ENCODE assay signal across 18 cellular contexts in genomic region chr7:36852931-36853330, GRCh38.
DNase-seq lines count a peak whose midpoint lies in the region; ATAC-seq lines count a peak whose summit lies in the region.
"Had no signal": no experiment of that assay in that cellular context is flagged by ENCODE, and none has a peak within 500 bp of the region (broad histone marks: within the 10 kb centered on the region; RNA-seq: fewer than 3 reads in every experiment).

No MANE protein-coding gene starts in this region.

- peaks cover 10% of the 10 kb centered on the region for H3K9me3 Mint-ChIP-seq in activated naive CD4-positive, alpha-beta T cell treated with anti-CD3 and anti-CD28 coated beads, Interleukin-2, amount 50 U/mL, for 24 hours
- H3K9me3 Mint-ChIP-seq in central memory CD8-positive, alpha-beta T cell: peaks cover 4% of the 10 kb centered on the region
- H3K9me3 Mint-ChIP-seq in stimulated activated effector memory CD8-positive, alpha-beta T cell treated with anti-CD3 and anti-CD28 coated beads, Interleukin-12 subunit alpha, Interleukin-12 subunit beta, amount 100 ng/mL, for 72 hours: peaks cover 8% of the 10 kb centered on the region
- H3K9me3 Mint-ChIP-seq in stimulated activated memory B cell treated with anti-CD40 and anti-IgM and Interleukin-4, amounts not matched to agents 10 μg/mL and 1 μg/mL and 100 μg/mL, for 72 hours: peaks cover 20% of the 10 kb centered on the region

- H3K27ac Mint-ChIP-seq in activated naive CD4-positive, alpha-beta T cell treated with anti-CD3 and anti-CD28 coated beads, Interleukin-2, amount 50 U/mL, for 24 hours: peak overlapping the region; percentile 63
- H3K27ac Mint-ChIP-seq in central memory CD8-positive, alpha-beta T cell (ENCODE audit: low read depth): peak overlapping the region; percentile 48
- peak overlapping the region; percentile 80 for H3K27ac Mint-ChIP-seq in stimulated activated effector memory CD8-positive, alpha-beta T cell treated with anti-CD3 and anti-CD28 coated beads, Interleukin-12 subunit alpha, Interleukin-12 subunit beta, amount 100 ng/mL, for 72 hours
- H3K27ac Mint-ChIP-seq in stimulated activated memory B cell treated with anti-CD40 and anti-IgM and Interleukin-4, amounts not matched to agents 10 μg/mL and 1 μg/mL and 100 μg/mL, for 72 hours: no peak overlapping the region

- H3K36me3 Mint-ChIP-seq in activated naive CD4-positive, alpha-beta T cell treated with anti-CD3 and anti-CD28 coated beads, Interleukin-2, amount 50 U/mL, for 24 hours: peaks cover 48% of the 10 kb centered on the region
- H3K36me3 Mint-ChIP-seq in central memory CD8-positive, alpha-beta T cell (ENCODE audit: insufficient read depth): peaks cover 15% of the 10 kb centered on the region
- peaks cover 11% of the 10 kb centered on the region for H3K36me3 Mint-ChIP-seq in stimulated activated effector memory CD8-positive, alpha-beta T cell treated with anti-CD3 and anti-CD28 coated beads, Interleukin-12 subunit alpha, Interleukin-12 subunit beta, amount 100 ng/mL, for 72 hours
- H3K36me3 Mint-ChIP-seq in stimulated activated memory B cell treated with anti-CD40 and anti-IgM and Interleukin-4, amounts not matched to agents 10 μg/mL and 1 μg/mL and 100 μg/mL, for 72 hours: peaks cover 62% of the 10 kb centered on the region

- ATAC-seq in central memory CD8-positive, alpha-beta T cell (replicated peaks; ENCODE audit: extremely low read depth, poor library complexity, severe bottlenecking): no peak
- ATAC-seq in stimulated activated effector memory CD8-positive, alpha-beta T cell treated with anti-CD3 and anti-CD28 coated beads, Interleukin-12 subunit alpha, Interleukin-12 subunit beta, amount 100 ng/mL, for 72 hours: no peak
- ATAC-seq in stimulated activated memory B cell treated with anti-CD40 and anti-IgM and Interleukin-4, amounts not matched to agents 10 μg/mL and 1 μg/mL and 100 μg/mL, for 72 hours: no peak
- ATAC-seq in GM21381 (IDR thresholded peaks at IDR 0.05; ENCODE audit: unreplicated experiment): no peak
- ATAC-seq: Panc1, SK-N-SH treated with all-trans-retinoic acid at 6 μM for 48 hours had no signal

- DNase-seq in activated naive CD4-positive, alpha-beta T cell treated with anti-CD3 and anti-CD28 coated beads, Interleukin-2, amount 50 U/mL, for 16 hours: no peak
- DNase-seq in DMS 273 treated with DMSO at 0.1 percent for 48 hours (lab: John Stamatoyannopoulos, UW): peak; percentile 71
- DNase-seq in central memory CD8-positive, alpha-beta T cell (ENCODE audit: low spot score in 2 of 2): no peak
- no peak for DNase-seq in stimulated activated effector memory CD8-positive, alpha-beta T cell treated with anti-CD3 and anti-CD28 coated beads, Interleukin-12 subunit alpha, Interleukin-12 subunit beta, amount 100 ng/mL, for 72 hours (ENCODE audit: low spot score in 2 of 2)
- DNase-seq: BE2C, GDM1, Karpas-422, MV-4-11, NCI-H1694 treated with DMSO at 0.1 percent for 48 hours, NCI-H2227 treated with DMSO at 0.1 percent for 48 hours, NCI-H510A, NCI-H82, SIG-M5 had no signal

- H3K4me1 Mint-ChIP-seq in activated naive CD4-positive, alpha-beta T cell treated with anti-CD3 and anti-CD28 coated beads, Interleukin-2, amount 50 U/mL, for 24 hours: peaks cover 20% of the 10 kb centered on the region
- peaks cover 19% of the 10 kb centered on the region for H3K4me1 Mint-ChIP-seq in central memory CD8-positive, alpha-beta T cell
- H3K4me1 Mint-ChIP-seq in stimulated activated effector memory CD8-positive, alpha-beta T cell treated with anti-CD3 and anti-CD28 coated beads, Interleukin-12 subunit alpha, Interleukin-12 subunit beta, amount 100 ng/mL, for 72 hours: peaks cover 28% of the 10 kb centered on the region
- H3K4me1 Mint-ChIP-seq in stimulated activated memory B cell treated with anti-CD40 and anti-IgM and Interleukin-4, amounts not matched to agents 10 μg/mL and 1 μg/mL and 100 μg/mL, for 72 hours: no peaks in the 10 kb centered on the region

- no peak overlapping the region for H3K4me3 Mint-ChIP-seq in activated naive CD4-positive, alpha-beta T cell treated with anti-CD3 and anti-CD28 coated beads, Interleukin-2, amount 50 U/mL, for 24 hours
- no peak overlapping the region for H3K4me3 Mint-ChIP-seq in central memory CD8-positive, alpha-beta T cell
- H3K4me3 Mint-ChIP-seq in stimulated activated effector memory CD8-positive, alpha-beta T cell treated with anti-CD3 and anti-CD28 coated beads, Interleukin-12 subunit alpha, Interleukin-12 subunit beta, amount 100 ng/mL, for 72 hours: no peak overlapping the region
- H3K4me3 Mint-ChIP-seq in stimulated activated memory B cell treated with anti-CD40 and anti-IgM and Interleukin-4, amounts not matched to agents 10 μg/mL and 1 μg/mL and 100 μg/mL, for 72 hours: no peak overlapping the region

- H3K27me3 Mint-ChIP-seq in activated naive CD4-positive, alpha-beta T cell treated with anti-CD3 and anti-CD28 coated beads, Interleukin-2, amount 50 U/mL, for 24 hours: no peaks in the 10 kb centered on the region
- H3K27me3 Mint-ChIP-seq in central memory CD8-positive, alpha-beta T cell: no peaks in the 10 kb centered on the region
- H3K27me3 Mint-ChIP-seq in stimulated activated memory B cell treated with anti-CD40 and anti-IgM and Interleukin-4, amounts not matched to agents 10 μg/mL and 1 μg/mL and 100 μg/mL, for 72 hours: no peaks in the 10 kb centered on the region
